8 cellular contexts compared by ENCODE assay signal in the genomic region with DNA sequence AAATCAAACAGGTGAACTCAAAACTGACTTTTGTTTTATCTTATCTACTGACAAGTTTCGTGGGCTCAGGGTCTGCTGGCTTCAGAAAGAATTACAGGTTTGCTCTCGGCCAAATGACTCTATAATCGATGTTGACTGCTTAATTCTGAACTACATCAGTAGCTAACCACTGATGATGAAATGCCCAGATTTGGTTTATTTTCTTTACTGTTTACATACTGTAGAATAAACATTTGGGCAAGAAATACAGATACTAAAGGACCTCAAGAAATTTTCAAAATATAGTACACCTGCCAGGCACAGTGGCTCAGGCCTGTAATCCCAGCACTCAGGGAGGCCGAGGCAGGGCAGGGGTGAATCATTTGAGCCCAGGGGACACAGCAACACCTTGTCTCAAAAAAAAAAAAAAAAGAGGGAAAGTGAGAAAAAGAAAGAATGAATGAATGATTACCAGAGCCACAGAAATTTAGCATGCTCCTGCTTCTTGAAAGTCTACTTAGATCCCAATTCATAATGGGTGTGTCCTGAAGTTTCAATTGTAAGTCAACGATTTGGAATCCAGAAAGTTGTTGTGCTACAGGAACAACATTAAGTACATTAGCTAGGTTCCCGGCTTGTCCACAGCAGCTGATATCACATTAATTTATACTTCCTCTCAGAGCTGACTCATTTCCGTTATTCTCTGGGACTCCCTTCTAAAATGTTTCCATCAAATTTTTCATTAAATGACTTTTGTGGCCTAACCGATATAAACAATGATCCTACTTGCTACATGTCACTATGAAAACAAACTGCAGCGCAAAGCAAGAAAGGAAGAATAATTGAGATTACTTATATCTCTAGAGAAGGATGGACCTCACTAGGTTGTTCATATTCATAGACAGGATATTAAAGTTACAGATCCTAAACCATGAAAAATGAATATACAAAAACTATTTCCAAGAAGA.
DNase-seq lines count a peak whose midpoint lies in the region; ATAC-seq and TF ChIP-seq lines count a peak whose summit lies in the region.

No MANE protein-coding gene starts in this region.

- WGBS in heart right ventricle, 2 donors = 43 to 49% methylated on average over 9 of the region's 9 CpGs
- 52 to 54% methylated on average over 8 to 9 of the region's 9 CpGs for WGBS in transverse colon (ENCODE audit: low coverage in 1 of 2), 2 donors

- in situ Hi-C loops in transverse colon (cut with MboI; ENCODE audit: low pct_ligation_motif_present in 1 of 4, low pct_unique_long_range_greater_than_20kb in 1 of 4, low sequenced_read_pairs in 3 of 4) = no loop called here

- no peak for TF ChIP-seq POLR2A in transverse colon (IDR thresholded peaks at IDR 0.05)

- H3K4me1 Mint-ChIP-seq in activated naive CD4-positive, alpha-beta T cell treated with anti-CD3 and anti-CD28 coated beads, Interleukin-2, amount 50 U/mL, for 24 hours = peaks cover 55% of the 10 kb centered on the region

- no peak for DNase-seq in activated naive CD4-positive, alpha-beta T cell treated with Interleukin-2 at 50 U/mL for 16 hours
- DNase-seq in heart right ventricle (no peak), transverse colon (no peak), posterior vena cava (ENCODE audit: low spot score) (no peak)

- no peak overlapping the region for H3K4me3 Mint-ChIP-seq in activated naive CD4-positive, alpha-beta T cell treated with anti-CD3 and anti-CD28 coated beads, Interleukin-2, amount 50 U/mL, for 24 hours

- no peaks in the 10 kb centered on the region for H3K27me3 Mint-ChIP-seq in activated naive CD4-positive, alpha-beta T cell treated with anti-CD3 and anti-CD28 coated beads, Interleukin-2, amount 50 U/mL, for 24 hours

- no peaks in the 10 kb centered on the region for H3K36me3 Mint-ChIP-seq in activated naive CD4-positive, alpha-beta T cell treated with anti-CD3 and anti-CD28 coated beads, Interleukin-2, amount 50 U/mL, for 24 hours

- H3K4me1 ChIP-seq in heart right ventricle = peaks cover 0 to 89% (median 66%) of the 10 kb centered on the region in 9 donors
- H3K4me1 ChIP-seq in transverse colon = peaks cover 0 to 48% (median 22%) of the 10 kb centered on the region in 4 donors

- H3K36me3 ChIP-seq in heart right ventricle (no peaks in the 10 kb centered on the region), transverse colon (no peaks in the 10 kb centered on the region)

- H3K27ac ChIP-seq in heart right ventricle (peak overlapping the region in 8 of 10 donors; percentile 5 to 59 (median 34)), transverse colon (peak overlapping the region; percentile 4 to 19 (median 10))

- H3K9me3 Mint-ChIP-seq in activated naive CD4-positive, alpha-beta T cell treated with anti-CD3 and anti-CD28 coated beads, Interleukin-2, amount 50 U/mL, for 24 hours = no peaks in the 10 kb centered on the region

- TF ChIP-seq CTCF in heart right ventricle (IDR thresholded peaks at IDR 0.05) (no peak), transverse colon (IDR thresholded peaks at IDR 0.05) (no peak)

- no peaks in the 10 kb centered on the region for H3K27me3 ChIP-seq in heart right ventricle
- no peaks in the 10 kb centered on the region for H3K27me3 ChIP-seq in transverse colon

- no peak overlapping the region for H3K4me3 ChIP-seq in heart right ventricle
- no peak overlapping the region for H3K4me3 ChIP-seq in transverse colon

- intact Hi-C loops in heart right ventricle (cut with DNase I) = loop anchor here in 6 of 10 donors (5.0 to 10.0 kb wide), 7 partner anchors 79 to 552 kb away; no protein-coding TSS in a partner anchor
- intact Hi-C loops in transverse colon (cut with DNase I; ENCODE audit: low total_unique reads) = no loop called here
- intact Hi-C loops in posterior vena cava (cut with DNase I) = no loop called here

- peak overlapping the region; percentile 68 for H3K27ac Mint-ChIP-seq in activated naive CD4-positive, alpha-beta T cell treated with anti-CD3 and anti-CD28 coated beads, Interleukin-2, amount 50 U/mL, for 24 hours

- TF ChIP-seq EP300 in transverse colon (IDR thresholded peaks at IDR 0.05; ENCODE audit: low read depth) = no peak

- no peaks in the 10 kb centered on the region for H3K9me3 ChIP-seq in heart right ventricle
- H3K9me3 ChIP-seq in transverse colon = no peaks in the 10 kb centered on the region

- ATAC-seq in SK-N-SH treated with all-trans-retinoic acid at 6 μM for 48 hours = peak; percentile 75
- ATAC-seq in heart right ventricle = peak in 3 of 8 donors; percentile 21 to 43 (median 40)
- no peak for ATAC-seq in HG03571 (IDR thresholded peaks at IDR 0.05; ENCODE audit: unreplicated experiment)
- no peak for ATAC-seq in GM18519 (IDR thresholded peaks at IDR 0.05; ENCODE audit: low FRiP score, unreplicated experiment)

TF ChIP-seq in SK-N-SH treated with all-trans-retinoic acid at 6 μM for 48 hours, 23 proteins besides CTCF, POLR2A, EP300 and RAD21:
- TF ChIP-seq ESRRG (CRISPR knock-in tag; IDR thresholded peaks at IDR 0.05) (no peak), ISL1 (CRISPR knock-in tag; IDR thresholded peaks at IDR 0.05) (peak; percentile 78), CSDC2 (CRISPR knock-in tag; IDR thresholded peaks at IDR 0.05) (no peak), TOX (CRISPR knock-in tag; IDR thresholded peaks at IDR 0.05; ENCODE audit: borderline replicate concordance) (peak; percentile 21; the same call in 1 of the 2 replicates)

Comparison
In these comparisons a context has a peak if more than half of its experiments do, and no peak if none do; other contexts are left out.
1. intact Hi-C loops: an anchor here in heart right ventricle (5.0 to 10.0 kb wide); none called in transverse colon and posterior vena cava.